Comparison of ENCODE assay signal across 33 cellular contexts in genomic region chr3:56368860-56369259, GRCh38.
"Had no signal": no experiment of that assay in that cellular context is flagged by ENCODE, and none has a peak within 500 bp of the region (broad histone marks: within the 10 kb centered on the region; RNA-seq: fewer than 3 reads in every experiment).

No MANE protein-coding gene starts in this region.

- H3K27ac ChIP-seq: adrenal gland, body of pancreas, brain microvascular endothelial cell, breast epithelium, VCaP had no signal

- H3K4me3 ChIP-seq: adrenal gland, body of pancreas, breast epithelium had no signal

- H3K9me3 ChIP-seq: adrenal gland, body of pancreas, breast epithelium had no signal

- H3K27me3 ChIP-seq: adrenal gland, body of pancreas, brain microvascular endothelial cell, breast epithelium had no signal

- DNase-seq: activated B cell treated with CpG ODN at 0.5 μM for 24 hours; activated CD4-positive, alpha-beta memory T cell treated with anti-CD3 and anti-CD28 coated beads for 36 hours; activated CD4-positive, alpha-beta T cell treated with anti-CD3 and anti-CD28 coated beads for 4 hours; activated CD4-positive, alpha-beta T cell treated with anti-CD3 and anti-CD28 coated beads, Interleukin-2, amount 10 ng/mL, durations not matched to agents 24 days and 14 days; activated CD4-positive, alpha-beta T cell treated with anti-CD3 and anti-CD28 coated beads, Interleukin-2, amount 50 U/mL, for 1 hour; activated CD4-positive, alpha-beta T cell treated with anti-CD3 and anti-CD28 coated beads, Interleukin-2, amount 50 U/mL, for 4 hours; activated CD4-positive, CD25-positive, alpha-beta regulatory T cell treated with anti-CD3 and anti-CD28 coated beads, Interleukin-2, amount 50 U/mL, for 72 hours; activated CD8-positive, alpha-beta memory T cell treated with anti-CD3 and anti-CD28 coated beads, Interleukin-2, amount 50 U/mL, for 4 hours; activated CD8-positive, alpha-beta T cell treated with anti-CD3 and anti-CD28 coated beads for 36 hours; activated effector memory CD4-positive, alpha-beta T cell treated with anti-CD3 and anti-CD28 coated beads, Interleukin-2, amount 50 U/mL, for 16 hours; activated gamma-delta T cell treated with Interleukin-2 at 50 U/mL for 16 hours; activated naive CD4-positive, alpha-beta T cell; activated naive CD4-positive, alpha-beta T cell treated with anti-CD3 and anti-CD28 coated beads for 36 hours; activated naive CD4-positive, alpha-beta T cell treated with anti-CD3 and anti-CD28 coated beads, Interleukin-2, amount 50 U/mL, for 16 hours; activated naive CD8-positive, alpha-beta T cell treated with anti-CD3 and anti-CD28 coated beads for 36 hours; activated T-cell treated with anti-CD3 and anti-CD28 coated beads for 4 hours; activated T-cell treated with anti-CD3 and anti-CD28 coated beads, Interleukin-2, amount 50 U/mL, for 1 hour; activated T-cell treated with anti-CD3 and anti-CD28 coated beads, Interleukin-2, amount 50 U/mL, for 4 hours; activated T-cell treated with anti-CD3 and anti-CD28 coated beads, Interleukin-2, amount 50 U/mL, for 72 hours; adrenal gland; amniotic stem cell; aorta; body of pancreas; brain microvascular endothelial cell; central memory CD4-positive, alpha-beta T cell; cerebellar nuclear complex; T-helper 1 cell; T-helper 2 cell; T-helper 9 cell had no signal

- H3K4me1 ChIP-seq: adrenal gland, body of pancreas, breast epithelium had no signal

- ATAC-seq: activated CD8-positive, alpha-beta T cell treated with anti-CD3 and anti-CD28 coated beads for 36 hours; activated naive CD4-positive, alpha-beta T cell treated with anti-CD3 and anti-CD28 coated beads, Interleukin-2, amount 50 U/mL, for 72 hours; activated T-cell treated with anti-CD3 and anti-CD28 coated beads, Interleukin-2, amount 50 U/mL, for 4 hours; activated T-cell treated with anti-CD3 and anti-CD28 coated beads, Interleukin-2, amount 50 U/mL, for 72 hours; activated T-helper 17 cell treated with anti-CD3 and anti-CD28 coated beads, Interleukin-2, amount 50 U/mL, for 72 hours; body of pancreas had no signal

- H3K36me3 ChIP-seq: adrenal gland, brain microvascular endothelial cell, breast epithelium had no signal
